2 cellular contexts compared by ENCODE assay signal in genomic region chr6:36692861-36693702, GRCh38.
TF ChIP-seq lines count a peak whose summit lies in the region.

No MANE protein-coding gene starts in this region.

TF ChIP-seq in GM23338, 12 proteins besides CTCF, POLR2A, EP300 and RAD21:
- TF ChIP-seq STAT1 (IDR thresholded peaks at IDR 0.05; ENCODE audit: unreplicated experiment): no peak
- TF ChIP-seq CREB1 (CRISPR knock-in tag; IDR thresholded peaks at IDR 0.05; ENCODE audit: low read depth): no peak
- TF ChIP-seq ZNF114 (CRISPR knock-in tag; IDR thresholded peaks at IDR 0.05): no peak
- no peak for TF ChIP-seq ZNF462 (CRISPR knock-in tag; IDR thresholded peaks at IDR 0.05)
- no peak for TF ChIP-seq POLR2AphosphoS5 (IDR thresholded peaks at IDR 0.05; ENCODE audit: low read depth)
- no peak for TF ChIP-seq JUNB (IDR thresholded peaks at IDR 0.05; ENCODE audit: unreplicated experiment)
- TF ChIP-seq ETS1 (IDR thresholded peaks at IDR 0.05): no peak
- TF ChIP-seq EZH2 (IDR thresholded peaks at IDR 0.05; ENCODE audit: low read depth, unreplicated experiment): no peak
- TF ChIP-seq EZH2phosphoT487 (IDR thresholded peaks at IDR 0.05; ENCODE audit: unreplicated experiment): no peak
- TF ChIP-seq ZNF331 (CRISPR knock-in tag; IDR thresholded peaks at IDR 0.05; ENCODE audit: low read depth): no peak
- no peak for TF ChIP-seq REST (IDR thresholded peaks at IDR 0.05; ENCODE audit: unreplicated experiment)
- no peak for TF ChIP-seq NANOG (IDR thresholded peaks at IDR 0.05; ENCODE audit: borderline replicate concordance)

TF ChIP-seq in H1, 55 proteins besides CTCF, POLR2A, EP300 and RAD21:
- TF ChIP-seq BACH1 (IDR thresholded peaks at IDR 0.05; ENCODE audit: low read length): no peak
- no peak for TF ChIP-seq SP2 (IDR thresholded peaks at IDR 0.05; ENCODE audit: low read length)
- no peak for TF ChIP-seq CEBPB (IDR thresholded peaks at IDR 0.05; ENCODE audit: low read depth, low read length)
- no peak for TF ChIP-seq TAF1 (IDR thresholded peaks at IDR 0.05; ENCODE audit: low read depth, low read length)
- TF ChIP-seq HDAC6 (IDR thresholded peaks at IDR 0.05; ENCODE audit: low read depth, low read length): no peak
- TF ChIP-seq FOSL1 (IDR thresholded peaks at IDR 0.05; ENCODE audit: insufficient read depth, low read depth, low read length): no peak
- TF ChIP-seq TEAD4 (IDR thresholded peaks at IDR 0.05; ENCODE audit: low read depth, low read length): no peak
- TF ChIP-seq GTF2F1 (IDR thresholded peaks at IDR 0.05; ENCODE audit: borderline replicate concordance, low read depth, low read length): no peak
- no peak for TF ChIP-seq JUND (IDR thresholded peaks at IDR 0.05; ENCODE audit: low read length)
- no peak for TF ChIP-seq TBP (IDR thresholded peaks at IDR 0.05; ENCODE audit: low read depth, low read length)
- no peak for TF ChIP-seq CBX8 (IDR thresholded peaks at IDR 0.05; ENCODE audit: borderline replicate concordance, low read depth, low read length)
